Comparison of ENCODE assay signal across 14 cellular contexts in the genomic region with DNA sequence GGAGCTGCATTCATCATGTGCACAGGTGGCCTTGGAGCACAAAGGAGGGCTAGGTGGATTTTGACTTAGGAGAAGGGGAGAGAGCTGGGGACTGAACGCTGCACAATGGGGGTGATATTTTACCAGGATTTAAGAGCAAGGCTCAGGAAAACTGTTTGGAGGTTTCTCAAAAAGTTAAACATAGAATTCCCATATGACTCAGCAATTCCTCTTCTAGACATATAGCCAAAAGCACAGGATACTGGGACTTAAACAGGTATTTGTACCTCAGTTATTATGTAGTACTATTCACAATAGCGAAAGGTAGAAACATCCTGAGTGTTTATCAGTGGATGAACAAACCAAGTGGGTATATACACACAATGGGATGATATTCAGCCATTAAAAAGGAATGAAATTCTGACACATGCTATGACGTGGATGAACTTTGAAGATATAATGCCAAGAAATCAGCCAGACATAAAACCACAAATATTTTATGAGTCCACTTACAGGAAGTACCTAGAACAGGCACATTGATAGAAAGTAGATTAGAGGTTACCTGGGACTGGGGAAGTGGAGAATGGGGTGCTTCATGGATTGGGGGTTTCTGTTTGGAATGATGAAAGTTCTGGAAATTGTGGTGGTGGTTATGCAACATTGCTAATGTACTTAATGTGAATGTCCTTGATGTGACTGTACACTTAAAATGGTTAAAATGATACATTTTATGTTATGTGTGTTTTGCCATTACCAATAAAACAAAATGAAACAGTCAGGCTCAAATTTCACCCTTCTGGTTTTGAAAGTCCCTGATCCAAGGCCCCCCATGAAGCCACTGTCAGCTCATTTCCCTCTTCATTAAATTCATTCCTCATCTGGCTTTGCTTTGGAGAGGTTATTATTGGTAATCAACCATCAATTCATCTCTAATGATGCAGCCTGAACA.
DNase-seq lines count a peak whose midpoint lies in the region; TF ChIP-seq lines count a peak whose summit lies in the region.
"Had no signal": no experiment of that assay in that cellular context is flagged by ENCODE, and none has a peak within 500 bp of the region (broad histone marks: within the 10 kb centered on the region; RNA-seq: fewer than 3 reads in every experiment).

No MANE protein-coding gene starts in this region.

- H3K9me3 ChIP-seq in PC-9 (ENCODE audit: insufficient read depth, low read depth) (0 out of 2 replicates have a peak, but pooled peaks cover 1% of the 10 kb centered on the region), skeletal muscle satellite cell (replicated peaks; ENCODE audit: low read length) (no peaks in the 10 kb centered on the region), esophagus muscularis mucosa (no peaks in the 10 kb centered on the region)

- no peaks in the 10 kb centered on the region for H3K9me2 ChIP-seq in PC-9 (ENCODE audit: insufficient read depth)

- intact Hi-C loops in PC-9 (cut with micrococcal nuclease; ENCODE audit: unreplicated experiment) (loop anchor here (5.0 kb wide), 2 partner anchors 39 to 149 kb away; a partner anchor contains a TSS), esophagus muscularis mucosa (cut with DNase I) (no loop called here)

- no peak for TF ChIP-seq EP300 in esophagus muscularis mucosa (IDR thresholded peaks at IDR 0.05)

- H3K27me3 ChIP-seq in PC-9 (ENCODE audit: insufficient read depth, low read depth) (no peaks in the 10 kb centered on the region), skeletal muscle satellite cell (ENCODE audit: control insufficient read depth, insufficient read depth, low read length) (peaks cover 12% of the 10 kb centered on the region), esophagus muscularis mucosa (no peaks in the 10 kb centered on the region)

- POLR2A ChIA-PET in PC-9 (lab: Charles Lee; ENCODE audit: unreplicated experiment) = no interaction called here

- no peak for TF ChIP-seq CTCF in PC-9 (conservative IDR thresholded peaks at IDR 0.05)
- no peak for TF ChIP-seq CTCF in epithelial cell of esophagus (IDR thresholded peaks at IDR 0.05; ENCODE audit: insufficient read depth, low read depth, low read length, missing control alignments)
- no peak for TF ChIP-seq CTCF in esophagus muscularis mucosa (IDR thresholded peaks at IDR 0.05)

- DNase-seq in NCI-H146 (lab: John Stamatoyannopoulos, UW) (peak; percentile 24), NCI-H146 treated with DMSO at 0.1 percent for 48 hours (lab: John Stamatoyannopoulos, UW; ENCODE audit: unreplicated experiment) (no peak), PC-9 (peak in 1 of 2 experiments; percentile 94), epithelial cell of esophagus (ENCODE audit: low read depth) (peak; percentile 82), esophagus muscularis mucosa (ENCODE audit: extremely low spot score) (no peak), foreskin melanocyte (no peak), SKM-1 (lab: John Stamatoyannopoulos, UW; ENCODE audit: unreplicated experiment) (no peak)
- DNase-seq: activated CD4-positive, alpha-beta T cell treated with anti-CD3 and anti-CD28 coated beads for 36 hours; glutamatergic neuron; occipital lobe; stimulated activated CD4-positive, alpha-beta T cell treated with anti-CD3 and anti-CD28 coated beads, Interleukin-1b, Interleukin-23, amount 100 ng/mL, for 48 hours; stimulated activated naive CD4-positive, alpha-beta T cell treated with Interleukin-2 at 50 U/mL for 16 hours had no signal

- H3K4me3 ChIP-seq in PC-9 (peak overlapping the region; percentile 41; the same call in 1 of the 2 replicates), epithelial cell of esophagus (ENCODE audit: low read length) (no peak overlapping the region), skeletal muscle satellite cell (ENCODE audit: low read length) (no peak overlapping the region), esophagus muscularis mucosa (no peak overlapping the region)

- H3K36me3 ChIP-seq in PC-9 (ENCODE audit: low read depth) (no peaks in the 10 kb centered on the region), skeletal muscle satellite cell (ENCODE audit: insufficient read depth, low read length) (no peaks in the 10 kb centered on the region), esophagus muscularis mucosa (no peaks in the 10 kb centered on the region)

- no peaks in the 10 kb centered on the region for H4K20me1 ChIP-seq in PC-9 (ENCODE audit: insufficient read depth)

- TF ChIP-seq POLR2A in esophagus muscularis mucosa (IDR thresholded peaks at IDR 0.05; ENCODE audit: low read depth) = no peak

- H3K9ac ChIP-seq in skeletal muscle satellite cell (ENCODE audit: low read depth, low read length) = no peak overlapping the region

- H3K4me2 ChIP-seq in PC-9 = peak overlapping the region; percentile 87
- peak overlapping the region; percentile 20 for H3K4me2 ChIP-seq in skeletal muscle satellite cell (ENCODE audit: low read length)

- H3K79me2 ChIP-seq in PC-9 (ENCODE audit: low read depth) = no peaks in the 10 kb centered on the region; the same call in 1 of the 2 replicates

- no peak overlapping the region; the same call in 1 of the 2 replicates for H2AFZ ChIP-seq in PC-9

- no TSS peak for BruUV-seq in PC-9 (replicated peaks; lab: Mats Ljungman, UMichigan)

- peaks cover 49% of the 10 kb centered on the region for H3F3A ChIP-seq in PC-9 (ENCODE audit: insufficient read depth, low read depth)

- H3K27ac ChIP-seq in PC-9 (peak overlapping the region; percentile 100), esophagus muscularis mucosa (replicated peaks in 1 of 4) (no peak overlapping the region)
- H3K27ac ChIP-seq: 22Rv1 had no signal

- H3K4me1 ChIP-seq in PC-9 (replicated peaks; ENCODE audit: insufficient read depth) (peaks cover 64% of the 10 kb centered on the region), skeletal muscle satellite cell (ENCODE audit: control insufficient read depth, insufficient read depth, low read length) (peaks cover 19% of the 10 kb centered on the region), esophagus muscularis mucosa (no peaks in the 10 kb centered on the region)

- 87% methylated on average over 3 of the region's 3 CpGs for WGBS in esophagus muscularis mucosa

- CTCF ChIA-PET in PC-9 (lab: Charles Lee) = no interaction called here

Comparison
In these comparisons a context has a peak if more than half of its experiments do, and no peak if none do; other contexts are left out.
1. DNase-seq: peak in NCI-H146 (single experiment) and epithelial cell of esophagus (single experiment); none in NCI-H146 treated with DMSO at 0.1 percent for 48 hours (single experiment), esophagus muscularis mucosa (single experiment), foreskin melanocyte (single experiment) and SKM-1 (single experiment).